In the genomic region with DNA sequence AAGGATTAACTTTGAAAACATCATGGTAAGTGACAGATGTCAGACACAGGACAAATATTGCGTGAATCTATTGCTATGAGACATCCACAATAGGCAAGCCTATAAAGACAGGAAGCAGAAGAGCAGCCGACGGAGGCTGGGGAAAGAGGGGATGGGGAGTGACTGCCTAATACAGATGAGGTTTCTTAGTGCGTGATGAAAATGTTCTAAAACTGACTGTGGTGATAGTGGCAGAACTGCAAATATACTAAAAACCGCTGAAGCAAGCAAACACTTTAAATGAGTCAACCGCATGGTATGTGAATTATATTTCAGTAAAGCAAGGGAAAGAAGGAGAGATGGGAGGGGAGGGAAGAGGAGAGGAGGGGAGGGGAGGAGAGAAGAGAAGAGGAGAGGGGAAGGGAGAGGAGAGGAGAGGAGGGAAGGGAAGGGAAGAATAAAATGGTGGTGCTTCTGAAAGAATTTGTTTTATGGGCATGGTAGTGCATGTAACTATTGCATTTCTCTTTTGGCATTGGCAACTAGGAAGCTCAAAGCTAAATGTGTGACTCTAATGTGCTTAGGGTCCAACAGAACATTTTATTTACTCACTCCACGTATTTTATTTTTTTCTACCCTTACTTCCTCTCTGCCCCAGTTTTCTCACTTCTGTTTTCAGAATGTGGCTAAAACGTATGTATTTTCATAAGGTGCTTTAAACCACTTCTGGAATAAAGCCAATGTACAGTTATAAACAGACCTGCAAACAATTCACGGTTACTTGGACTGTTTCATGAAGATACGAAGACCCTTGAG, we compare ENCODE assay signal across 1 cellular context.
A peak's percentile ranks its signal among the peaks of the same experiment; 100 is the strongest.
TF ChIP-seq lines count a peak whose summit lies in the region.

No MANE protein-coding gene starts in this region.

TF ChIP-seq in GM12878, 131 proteins besides CTCF, POLR2A, EP300 and RAD21 (continued from another document):
- TF ChIP-seq MXI1 (IDR thresholded peaks at IDR 0.05; ENCODE audit: low read depth, low read length), result peak; percentile 60; the same call in 1 of the 2 replicates
- no peak for TF ChIP-seq PAX8 (IDR thresholded peaks at IDR 0.05)
